ENCODE assay signal across 13 cellular contexts in genomic region chr14:23430733-23431105, GRCh38. TPM values are rescaled to one million over a fixed set of nuclear protein-coding genes. Genes with fewer than 3 reads are reported as not detected.
DNase-seq lines count a peak whose midpoint lies in the region; ATAC-seq, FAIRE-seq and TF ChIP-seq lines count a peak whose summit lies in the region.
"Had no signal": no experiment of that assay in that cellular context is flagged by ENCODE, and none has a peak within 500 bp of the region (broad histone marks: within the 10 kb centered on the region; RNA-seq: fewer than 3 reads in every experiment).

No MANE protein-coding gene starts in this region.

- no peak overlapping the region for H3K27ac ChIP-seq in uterus
- H3K27ac ChIP-seq: C4-2B had no signal

- H3K36me3 Mint-ChIP-seq in activated naive CD8-positive, alpha-beta T cell treated with anti-CD3 and anti-CD28 coated beads, Interleukin-2, amount 10 ng/mL, durations not matched to agents 7 days and 5 days: no peaks in the 10 kb centered on the region
- no peaks in the 10 kb centered on the region for H3K36me3 Mint-ChIP-seq in activated naive CD8-positive, alpha-beta T cell treated with anti-CD3 and anti-CD28 coated beads for 36 hours

- POLR2A ChIA-PET in activated naive CD8-positive, alpha-beta T cell treated with anti-CD3 and anti-CD28 coated beads, Interleukin-2, amount 10 ng/mL, durations not matched to agents 7 days and 5 days (lab: Charles Lee): no interaction called here

- FAIRE-seq in urothelium cell line (lab: Jason Lieb, UNC): no peak

- no peak overlapping the region for H3K9ac ChIP-seq in adipocyte (ENCODE audit: low read length)

- H3K4me3 ChIP-seq in adipocyte (ENCODE audit: low read length) (no peak overlapping the region), uterus (no peak overlapping the region)

- no peaks in the 10 kb centered on the region for H3K9me3 ChIP-seq in adipocyte (ENCODE audit: control insufficient read depth, low read length)
- H3K9me3 ChIP-seq in uterus: no peaks in the 10 kb centered on the region

- no peak for TF ChIP-seq POLR2A in uterus (IDR thresholded peaks at IDR 0.05)

- no peaks in the 10 kb centered on the region for H3K36me3 ChIP-seq in adipocyte (ENCODE audit: control insufficient read depth, insufficient read depth, low read length, severe bottlenecking)
- no peaks in the 10 kb centered on the region for H3K36me3 ChIP-seq in uterus

- no peaks in the 10 kb centered on the region for H3K4me1 ChIP-seq in adipocyte (ENCODE audit: control insufficient read depth, insufficient read depth, low read length)
- no peaks in the 10 kb centered on the region for H3K4me1 ChIP-seq in uterus

- TF ChIP-seq CTCF in uterus (IDR thresholded peaks at IDR 0.05): no peak

- peak; percentile 10 for DNase-seq in activated naive CD8-positive, alpha-beta T cell treated with anti-CD3 and anti-CD28 coated beads, Interleukin-2, amount 10 ng/mL, durations not matched to agents 7 days and 5 days
- DNase-seq in activated naive CD8-positive, alpha-beta T cell treated with anti-CD3 and anti-CD28 coated beads for 36 hours: no peak
- DNase-seq in adipocyte (ENCODE audit: low read depth): peak; percentile 20
- DNase-seq in kidney tubule cell (ENCODE audit: low spot score): peak; percentile 54
- DNase-seq in urothelium cell line (ENCODE audit: low spot score): peak; percentile 42
- no peak for DNase-seq in HuH-7.5 (ENCODE audit: low spot score)
- no peak for DNase-seq in cerebellar nuclear complex (lab: John Stamatoyannopoulos, UW)
- DNase-seq in uterus: no peak
- DNase-seq: activated CD4-positive, CD25-positive, alpha-beta regulatory T cell; mammary epithelial cell had no signal

- no peak overlapping the region for H3K27ac Mint-ChIP-seq in activated naive CD8-positive, alpha-beta T cell treated with anti-CD3 and anti-CD28 coated beads, Interleukin-2, amount 10 ng/mL, durations not matched to agents 7 days and 5 days
- H3K27ac Mint-ChIP-seq in activated naive CD8-positive, alpha-beta T cell treated with anti-CD3 and anti-CD28 coated beads for 36 hours: no peak overlapping the region
- H3K27ac Mint-ChIP-seq: stimulated activated naive CD8-positive, alpha-beta T cell treated with anti-CD3 and anti-CD28 coated beads, Interleukin-15, Interleukin-2, amounts not matched to agents 100 ng/mL and 50 ng/mL, for 24 hours had no signal

- H3K4me3 Mint-ChIP-seq in activated naive CD8-positive, alpha-beta T cell treated with anti-CD3 and anti-CD28 coated beads, Interleukin-2, amount 10 ng/mL, durations not matched to agents 7 days and 5 days: no peak overlapping the region
- no peak overlapping the region for H3K4me3 Mint-ChIP-seq in activated naive CD8-positive, alpha-beta T cell treated with anti-CD3 and anti-CD28 coated beads for 36 hours
- H3K4me3 Mint-ChIP-seq: stimulated activated naive CD8-positive, alpha-beta T cell treated with anti-CD3 and anti-CD28 coated beads, Interleukin-15, Interleukin-2, amounts not matched to agents 100 ng/mL and 50 ng/mL, for 24 hours had no signal

- intact Hi-C loops in uterus (cut with DNase I; ENCODE audit: low total_unique reads): no loop called here

- no peaks in the 10 kb centered on the region for H3K9me3 Mint-ChIP-seq in activated naive CD8-positive, alpha-beta T cell treated with anti-CD3 and anti-CD28 coated beads, Interleukin-2, amount 10 ng/mL, durations not matched to agents 7 days and 5 days
- no peaks in the 10 kb centered on the region for H3K9me3 Mint-ChIP-seq in activated naive CD8-positive, alpha-beta T cell treated with anti-CD3 and anti-CD28 coated beads for 36 hours
- H3K9me3 Mint-ChIP-seq: stimulated activated naive CD8-positive, alpha-beta T cell treated with anti-CD3 and anti-CD28 coated beads, Interleukin-15, Interleukin-2, amounts not matched to agents 100 ng/mL and 50 ng/mL, for 24 hours had no signal

- ATAC-seq in activated naive CD8-positive, alpha-beta T cell treated with anti-CD3 and anti-CD28 coated beads, Interleukin-2, amount 10 ng/mL, durations not matched to agents 7 days and 5 days (ENCODE audit: low read depth): no peak
- ATAC-seq: esophagus mucosa had no signal

- peaks cover 5% of the 10 kb centered on the region for H3K4me1 Mint-ChIP-seq in activated naive CD8-positive, alpha-beta T cell treated with anti-CD3 and anti-CD28 coated beads, Interleukin-2, amount 10 ng/mL, durations not matched to agents 7 days and 5 days
- H3K4me1 Mint-ChIP-seq in activated naive CD8-positive, alpha-beta T cell treated with anti-CD3 and anti-CD28 coated beads for 36 hours: no peaks in the 10 kb centered on the region

- H3K27me3 Mint-ChIP-seq in activated naive CD8-positive, alpha-beta T cell treated with anti-CD3 and anti-CD28 coated beads, Interleukin-2, amount 10 ng/mL, durations not matched to agents 7 days and 5 days: peaks cover 4% of the 10 kb centered on the region
- H3K27me3 Mint-ChIP-seq in activated naive CD8-positive, alpha-beta T cell treated with anti-CD3 and anti-CD28 coated beads for 36 hours: no peaks in the 10 kb centered on the region
- H3K27me3 Mint-ChIP-seq: stimulated activated naive CD8-positive, alpha-beta T cell treated with anti-CD3 and anti-CD28 coated beads, Interleukin-15, Interleukin-2, amounts not matched to agents 100 ng/mL and 50 ng/mL, for 24 hours had no signal

- H3K27me3 ChIP-seq in adipocyte (replicated peaks; ENCODE audit: control insufficient read depth, insufficient read depth, low read length) (peaks cover 68% of the 10 kb centered on the region), uterus (no peaks in the 10 kb centered on the region)

RNA-seq across cellular contexts. Expression of gene MYH7, which starts 4.7 kb away (rescaled TPM):
- total RNA-seq in activated naive CD8-positive, alpha-beta T cell treated with anti-CD3 and anti-CD28 coated beads, Interleukin-2, amount 10 ng/mL, durations not matched to agents 7 days and 5 days: not detected
- under 1 TPM; 0.04 to 0.06 TPM for total RNA-seq in activated naive CD8-positive, alpha-beta T cell treated with anti-CD3 and anti-CD28 coated beads for 36 hours
- total RNA-seq in uterus: 1 to 10 TPM in 1 of 4 donors, not detected in 3; 1.6 TPM
- total RNA-seq: mammary epithelial cell had no signal

RNA-seq across cellular contexts. Expression of gene MYH6, which starts 22.6 kb away (rescaled TPM):
- not detected for total RNA-seq in activated naive CD8-positive, alpha-beta T cell treated with anti-CD3 and anti-CD28 coated beads, Interleukin-2, amount 10 ng/mL, durations not matched to agents 7 days and 5 days
- total RNA-seq in activated naive CD8-positive, alpha-beta T cell treated with anti-CD3 and anti-CD28 coated beads for 36 hours: not detected
- under 1 TPM in 1 of 4 donors, not detected in 3; 0.07 TPM for total RNA-seq in uterus
- total RNA-seq: esophagus mucosa, mammary epithelial cell had no signal

RNA-seq across cellular contexts. Expression of gene NGDN, which starts 38.8 kb away (rescaled TPM):
- 10 to 100 TPM; 48.0 to 50.8 TPM for total RNA-seq in activated naive CD8-positive, alpha-beta T cell treated with anti-CD3 and anti-CD28 coated beads, Interleukin-2, amount 10 ng/mL, durations not matched to agents 7 days and 5 days
- total RNA-seq in activated naive CD8-positive, alpha-beta T cell treated with anti-CD3 and anti-CD28 coated beads for 36 hours: 10 to 100 TPM; 75.2 to 80.3 TPM
- total RNA-seq in uterus: 10 to 100 TPM; 14.3 to 53.5 (median 38.9) TPM

RNA-seq across cellular contexts. Expression of gene CMTM5, which starts 53.9 kb away (rescaled TPM):
- total RNA-seq in activated naive CD8-positive, alpha-beta T cell treated with anti-CD3 and anti-CD28 coated beads, Interleukin-2, amount 10 ng/mL, durations not matched to agents 7 days and 5 days: not detected
- not detected for total RNA-seq in activated naive CD8-positive, alpha-beta T cell treated with anti-CD3 and anti-CD28 coated beads for 36 hours
- 10 to 100 TPM in 1 of 4 donors, 1 to 10 TPM in 2, not detected in 1; 1.3 to 14.9 (median 6.5) TPM for total RNA-seq in uterus
- total RNA-seq: esophagus mucosa, mammary epithelial cell had no signal

RNA-seq across cellular contexts. Expression of gene IL25, which starts 58.1 kb away (rescaled TPM):
- total RNA-seq in activated naive CD8-positive, alpha-beta T cell treated with anti-CD3 and anti-CD28 coated beads, Interleukin-2, amount 10 ng/mL, durations not matched to agents 7 days and 5 days: under 1 TPM in 1 of 2 experiments, not detected in 1; 0.39 TPM
- not detected for total RNA-seq in activated naive CD8-positive, alpha-beta T cell treated with anti-CD3 and anti-CD28 coated beads for 36 hours
- not detected for total RNA-seq in uterus
- total RNA-seq: esophagus mucosa, mammary epithelial cell had no signal

Comparison
In these comparisons a context has a peak if more than half of its experiments do, and no peak if none do; other contexts are left out.
1. DNase-seq: peak in activated naive CD8-positive, alpha-beta T cell treated with anti-CD3 and anti-CD28 coated beads, Interleukin-2, amount 10 ng/mL, durations not matched to agents 7 days and 5 days (single experiment), adipocyte (single experiment), kidney tubule cell (single experiment) and urothelium cell line (single experiment); none in activated naive CD8-positive, alpha-beta T cell treated with anti-CD3 and anti-CD28 coated beads for 36 hours (single experiment), HuH-7.5 (single experiment), cerebellar nuclear complex (0 of 2) and uterus (0 of 2).